1 cellular context compared by ENCODE assay signal in genomic region chrX:79375340-79375739, GRCh38.
TF ChIP-seq lines count a peak whose summit lies in the region.

No MANE protein-coding gene starts in this region.

TF ChIP-seq in GM23338, 12 proteins besides CTCF, POLR2A, EP300 and RAD21 (continued from another document):
- TF ChIP-seq, protein P1, sequence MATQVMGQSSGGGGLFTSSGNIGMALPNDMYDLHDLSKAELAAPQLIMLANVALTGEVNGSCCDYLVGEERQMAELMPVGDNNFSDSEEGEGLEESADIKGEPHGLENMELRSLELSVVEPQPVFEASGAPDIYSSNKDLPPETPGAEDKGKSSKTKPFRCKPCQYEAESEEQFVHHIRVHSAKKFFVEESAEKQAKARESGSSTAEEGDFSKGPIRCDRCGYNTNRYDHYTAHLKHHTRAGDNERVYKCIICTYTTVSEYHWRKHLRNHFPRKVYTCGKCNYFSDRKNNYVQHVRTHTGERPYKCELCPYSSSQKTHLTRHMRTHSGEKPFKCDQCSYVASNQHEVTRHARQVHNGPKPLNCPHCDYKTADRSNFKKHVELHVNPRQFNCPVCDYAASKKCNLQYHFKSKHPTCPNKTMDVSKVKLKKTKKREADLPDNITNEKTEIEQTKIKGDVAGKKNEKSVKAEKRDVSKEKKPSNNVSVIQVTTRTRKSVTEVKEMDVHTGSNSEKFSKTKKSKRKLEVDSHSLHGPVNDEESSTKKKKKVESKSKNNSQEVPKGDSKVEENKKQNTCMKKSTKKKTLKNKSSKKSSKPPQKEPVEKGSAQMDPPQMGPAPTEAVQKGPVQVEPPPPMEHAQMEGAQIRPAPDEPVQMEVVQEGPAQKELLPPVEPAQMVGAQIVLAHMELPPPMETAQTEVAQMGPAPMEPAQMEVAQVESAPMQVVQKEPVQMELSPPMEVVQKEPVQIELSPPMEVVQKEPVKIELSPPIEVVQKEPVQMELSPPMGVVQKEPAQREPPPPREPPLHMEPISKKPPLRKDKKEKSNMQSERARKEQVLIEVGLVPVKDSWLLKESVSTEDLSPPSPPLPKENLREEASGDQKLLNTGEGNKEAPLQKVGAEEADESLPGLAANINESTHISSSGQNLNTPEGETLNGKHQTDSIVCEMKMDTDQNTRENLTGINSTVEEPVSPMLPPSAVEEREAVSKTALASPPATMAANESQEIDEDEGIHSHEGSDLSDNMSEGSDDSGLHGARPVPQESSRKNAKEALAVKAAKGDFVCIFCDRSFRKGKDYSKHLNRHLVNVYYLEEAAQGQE (IDR thresholded peaks at IDR 0.05; ENCODE audit: unreplicated experiment) = no peak
- TF ChIP-seq ZNF331 (CRISPR knock-in tag; IDR thresholded peaks at IDR 0.05; ENCODE audit: low read depth) (no peak), NANOG (IDR thresholded peaks at IDR 0.05; ENCODE audit: borderline replicate concordance) (no peak), POLR2AphosphoS5 (IDR thresholded peaks at IDR 0.05; ENCODE audit: low read depth) (no peak)
TF ChIP-seq in GM23338: peak in this region for 0.
